17 cellular contexts compared by ENCODE assay signal in the genomic region with DNA sequence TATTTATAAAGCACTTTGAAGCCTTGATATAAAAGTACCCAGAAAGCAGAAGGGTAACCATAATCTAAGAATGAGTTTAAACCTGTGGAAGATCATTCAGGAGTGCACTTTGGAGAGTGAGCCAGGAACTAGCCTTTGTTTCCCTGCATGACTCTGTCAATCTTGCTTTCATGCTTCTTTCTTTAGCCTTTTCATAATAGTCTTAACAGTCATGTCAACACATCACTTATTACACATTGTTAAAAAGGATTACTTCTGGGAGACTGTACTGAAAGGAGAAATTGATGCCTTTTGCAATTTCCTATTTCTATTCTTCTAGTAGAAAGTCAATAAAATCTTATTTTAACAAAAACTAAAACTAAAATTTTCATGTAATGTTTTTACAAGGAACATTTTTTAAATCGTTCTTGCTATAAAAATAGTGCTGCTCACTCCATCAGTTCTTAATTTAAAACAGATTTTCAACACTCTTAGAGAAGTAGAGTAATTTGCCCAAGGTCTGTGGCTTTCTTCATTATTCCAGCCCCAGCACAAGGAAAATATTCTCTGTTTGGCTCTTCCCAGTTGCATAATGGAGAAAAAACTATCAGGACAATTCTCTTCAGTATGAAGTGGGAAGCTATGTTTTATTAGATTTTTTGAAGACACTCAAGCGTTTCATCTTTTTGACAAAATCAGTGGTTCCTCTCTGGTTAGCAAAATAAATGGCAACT. TPM values are rescaled to one million over a fixed set of nuclear protein-coding genes. Genes with fewer than 3 reads are reported as not detected.
DNase-seq lines count a peak whose midpoint lies in the region; ATAC-seq, FAIRE-seq and TF ChIP-seq lines count a peak whose summit lies in the region.
"Had no signal": no experiment of that assay in that cellular context is flagged by ENCODE, and none has a peak within 500 bp of the region (broad histone marks: within the 10 kb centered on the region; RNA-seq: fewer than 3 reads in every experiment).

No MANE protein-coding gene starts in this region.

- H3K27me3 Mint-ChIP-seq in osteocyte (ENCODE audit: unreplicated experiment), result no peaks in the 10 kb centered on the region
- H3K27me3 Mint-ChIP-seq: B cell; CD4-positive, alpha-beta T cell had no signal

- no peak for TF ChIP-seq CTCF in A673 (conservative IDR thresholded peaks at IDR 0.05; ENCODE audit: low read depth, low read length)
- no peak for TF ChIP-seq CTCF in osteocyte (IDR thresholded peaks at IDR 0.05)
- no peak for TF ChIP-seq CTCF in PC-3 (conservative IDR thresholded peaks at IDR 0.05; ENCODE audit: low read depth, low read length)

- H3K27me3 ChIP-seq in A673 (replicated peaks; ENCODE audit: insufficient read depth, low read depth, low read length, poor library complexity) (no peaks in the 10 kb centered on the region), HAP-1 (ENCODE audit: low read depth) (peaks cover 58% of the 10 kb centered on the region), PC-3 (ENCODE audit: low read length) (no peaks in the 10 kb centered on the region)

- H3K4me3 Mint-ChIP-seq in osteocyte (ENCODE audit: unreplicated experiment), result no peak overlapping the region
- H3K4me3 Mint-ChIP-seq: B cell; CD4-positive, alpha-beta T cell had no signal

- CTCF ChIA-PET in A673 (lab: Charles Lee) (no interaction called here), PC-3 (lab: Charles Lee) (no interaction called here)

- in situ Hi-C loops in HAP-1 (cut with MboI; ENCODE audit: low sequenced_read_pairs), result no loop called here

- H3K9me3 ChIP-seq in A673 (ENCODE audit: low read depth, low read length, poor library complexity, severe bottlenecking) (no peaks in the 10 kb centered on the region), HAP-1 (no peaks in the 10 kb centered on the region; the same call in 1 of the 2 replicates), PC-3 (ENCODE audit: low read length) (no peaks in the 10 kb centered on the region)

- no peak overlapping the region for H2AFZ ChIP-seq in PC-3 (ENCODE audit: low read length)

- no peak overlapping the region for H3K27ac ChIP-seq in A673 (ENCODE audit: low read depth, low read length, poor library complexity, severe bottlenecking)
- no peak overlapping the region for H3K27ac ChIP-seq in PC-3 (ENCODE audit: low read length)

- no peaks in the 10 kb centered on the region for H3K79me2 ChIP-seq in PC-3 (ENCODE audit: low read length)

- H3K27ac Mint-ChIP-seq in osteocyte (ENCODE audit: unreplicated experiment), result peak overlapping the region; percentile 13
- H3K27ac Mint-ChIP-seq: B cell; CD4-positive, alpha-beta T cell had no signal

- no peaks in the 10 kb centered on the region for H3K36me3 Mint-ChIP-seq in osteocyte (ENCODE audit: unreplicated experiment)

- peaks cover 23% of the 10 kb centered on the region for H3K4me1 Mint-ChIP-seq in osteocyte (ENCODE audit: unreplicated experiment)
- H3K4me1 Mint-ChIP-seq: B cell had no signal

- no peaks in the 10 kb centered on the region for H3K4me1 ChIP-seq in A673 (ENCODE audit: insufficient read depth, low read length, poor library complexity, severe bottlenecking)
- peaks cover 11% of the 10 kb centered on the region for H3K4me1 ChIP-seq in HAP-1
- no peaks in the 10 kb centered on the region for H3K4me1 ChIP-seq in PC-3 (ENCODE audit: insufficient read depth, low read length)

- intact Hi-C loops in A673 (cut with micrococcal nuclease; ENCODE audit: unreplicated experiment), result no loop called here
- intact Hi-C loops in PC-3 (cut with micrococcal nuclease), result no loop called here

- ATAC-seq in PC-3, result no peak

- no peaks in the 10 kb centered on the region for H4K20me1 ChIP-seq in PC-3 (ENCODE audit: low read length)

- peak; percentile 61 for FAIRE-seq in endometrium (lab: Jason Lieb, UNC)
- FAIRE-seq: H54 had no signal

- H3K4me3 ChIP-seq in A673 (ENCODE audit: low read depth, low read length, poor library complexity, severe bottlenecking) (no peak overlapping the region), HAP-1 (no peak overlapping the region), PC-3 (ENCODE audit: low read length) (no peak overlapping the region)

- H3K9me2 ChIP-seq in PC-3 (replicated peaks; ENCODE audit: low read length), result no peaks in the 10 kb centered on the region

- POLR2A ChIA-PET in A673 (lab: Charles Lee; ENCODE audit: low non-redundant PET), result no interaction called here
- POLR2A ChIA-PET in PC-3 (lab: Charles Lee; ENCODE audit: unreplicated experiment), result no interaction called here

- no peaks in the 10 kb centered on the region for H3F3A ChIP-seq in PC-3 (ENCODE audit: low read length, unreplicated experiment)

- no TSS peak for BruUV-seq in A673 (replicated peaks; lab: Mats Ljungman, UMichigan)
- no TSS peak for BruUV-seq in PC-3 (replicated peaks; lab: Mats Ljungman, UMichigan)

- H3K9me3 Mint-ChIP-seq in osteocyte (ENCODE audit: unreplicated experiment), result no peaks in the 10 kb centered on the region
- H3K9me3 Mint-ChIP-seq: CD4-positive, alpha-beta T cell had no signal

- no peak overlapping the region for H3K9ac ChIP-seq in PC-3 (ENCODE audit: low read length)

- no peak overlapping the region for H3K4me2 ChIP-seq in PC-3 (ENCODE audit: low read length)

- DNase-seq in A673 (ENCODE audit: low spot score) (peak; percentile 17), HAP-1 (ENCODE audit: low spot score in 2 of 2) (peak; percentile 21 to 93), osteocyte (ENCODE audit: extremely low spot score, unreplicated experiment) (no peak), PC-3 (no peak), NCI-H2107 (lab: John Stamatoyannopoulos, UW) (no peak)
- DNase-seq in effector CD4-positive, alpha-beta T cell, result no peak
- DNase-seq: 8988T; ACHN; C1 segment of cervical spinal cord; CD4-positive, alpha-beta T cell; DMS153; DMS79 treated with DMSO at 0.1 percent for 48 hours; GDM1; IMR-90 had no signal

- H3K36me3 ChIP-seq in A673 (ENCODE audit: insufficient read depth, low read length, poor library complexity, severe bottlenecking) (no peaks in the 10 kb centered on the region), HAP-1 (replicated peaks) (no peaks in the 10 kb centered on the region), PC-3 (ENCODE audit: low read depth, low read length) (no peaks in the 10 kb centered on the region)

RNA-seq across cellular contexts. Expression of a gene that starts 35.4 kb away (rescaled TPM):
- 0.87 and 0.99 TPM in 2 replicates for total RNA-seq in A673 (2021)
- 5.6 and 6.5 TPM in 2 replicates for total RNA-seq in osteocyte
- total RNA-seq in PC-3 (2014; rRNA removed), result not detected in 2 replicates
- total RNA-seq: B cell; CD4-positive, alpha-beta T cell had no signal

Comparison
In these comparisons a context has a peak if more than half of its experiments do, and no peak if none do; other contexts are left out.
1. DNase-seq: peak in A673 (single experiment) and HAP-1 (2 of 2); none in osteocyte (single experiment), PC-3 (single experiment), effector CD4-positive, alpha-beta T cell (single experiment) and NCI-H2107 (single experiment).